In the genomic region with DNA sequence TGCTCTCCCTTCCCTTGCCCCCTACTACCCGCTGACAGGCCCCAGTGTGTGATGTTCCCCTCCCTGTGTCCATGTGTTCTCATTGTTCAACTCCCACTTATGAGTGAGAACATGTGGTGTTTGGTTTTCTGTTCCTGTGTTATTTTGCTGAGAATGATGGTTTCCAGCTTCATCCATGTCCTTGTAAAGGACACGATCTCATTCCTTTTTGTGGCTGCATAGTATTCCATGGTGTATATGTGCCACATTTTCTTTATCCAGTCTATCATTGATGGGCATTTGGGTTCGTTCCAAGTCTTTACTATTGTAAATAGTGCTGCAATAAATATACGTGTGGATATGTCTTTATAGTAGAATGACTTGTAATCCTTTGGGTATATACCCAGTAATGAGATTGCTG, we compare ENCODE assay signal across 13 cellular contexts. TPM values are rescaled to one million over a fixed set of nuclear protein-coding genes. Genes with fewer than 3 reads are reported as not detected.
DNase-seq lines count a peak whose midpoint lies in the region; ATAC-seq, FAIRE-seq and TF ChIP-seq lines count a peak whose summit lies in the region.
"Not testable (repeated sequence)": the region's sequence is repeated elsewhere in the genome, so short reads cannot be mapped to it uniquely, and the experiment has no call there.
"Had no signal": no experiment of that assay in that cellular context is flagged by ENCODE, and none has a peak within 500 bp of the region (broad histone marks: within the 10 kb centered on the region; RNA-seq: fewer than 3 reads in every experiment).

No MANE protein-coding gene starts in this region.

- TF ChIP-seq RAD21 in K562 (CRISPR knock-in tag; conservative IDR thresholded peaks at IDR 0.05 in 1 of 2, IDR thresholded peaks at IDR 0.05 in 1 of 2), result not testable (repeated sequence)

- DNase-seq in DND-41; RWPE2 (ENCODE audit: low spot score); activated CD4-positive, alpha-beta T cell treated with anti-CD3 and anti-CD28 coated beads, Interleukin-2, amount 10 ng/mL, durations not matched to agents 7 days and 5 days; activated naive CD4-positive, alpha-beta T cell treated with anti-CD3 and anti-CD28 coated beads for 36 hours; K562 (ENCODE audit: extremely low read depth in 1 of 4, low spot score in 3 of 4); naive thymus-derived CD4-positive, alpha-beta T cell: not testable (repeated sequence)

- not testable (repeated sequence) for H3K9me3 ChIP-seq in BLaER1 treated with 17β-estradiol and CSF1 and Interleukin-3, amounts not matched to agents 10 nM and 100 nM (replicated peaks in 1 of 11); DND-41 (ENCODE audit: insufficient read depth, low read length, severe bottlenecking); RWPE2 (ENCODE audit: severe bottlenecking); K562 (replicated peaks; ENCODE audit: control insufficient read depth, insufficient read depth, low read depth, low read length); naive thymus-derived CD4-positive, alpha-beta T cell (ENCODE audit: control insufficient read depth in 2 of 3, low read length in 3 of 3)

- H3K4me3 Mint-ChIP-seq in activated CD4-positive, alpha-beta T cell treated with anti-CD3 and anti-CD28 coated beads, Interleukin-2, amount 10 ng/mL, durations not matched to agents 7 days and 5 days; activated naive CD4-positive, alpha-beta T cell treated with anti-CD3 and anti-CD28 coated beads for 36 hours; stimulated activated memory B cell treated with anti-CD40 and anti-IgM and Interleukin-4, amounts not matched to agents 10 μg/mL and 1 μg/mL and 100 μg/mL, for 72 hours: not testable (repeated sequence)
- H3K4me3 Mint-ChIP-seq in naive thymus-derived CD4-positive, alpha-beta T cell, result peak overlapping the region in 4 of 10 donors; percentile 37 to 99 (median 48)

- H3K79me2 ChIP-seq in DND-41 (ENCODE audit: insufficient read depth, low read length); K562 (ENCODE audit: control insufficient read depth, insufficient read depth, low read length): not testable (repeated sequence)

- intact Hi-C loops in activated naive CD4-positive, alpha-beta T cell treated with anti-CD3 and anti-CD28 coated beads for 36 hours (cut with micrococcal nuclease), result loop anchor here (10.0 kb wide), 1 partner anchor 332 kb away; the partner anchor contains the start of gene WIPF2
- intact Hi-C loops in K562 (cut with micrococcal nuclease), result not testable (repeated sequence)
- intact Hi-C loops in naive thymus-derived CD4-positive, alpha-beta T cell (cut with micrococcal nuclease), result loop anchor here in 1 of 2 donors (2.0 to 5.0 kb wide), 2 partner anchors 14 to 224 kb away; no protein-coding TSS in a partner anchor

- H3K36me3 ChIP-seq in BLaER1 treated with 17β-estradiol and CSF1 and Interleukin-3, amounts not matched to agents 10 nM and 100 nM; DND-41 (ENCODE audit: insufficient read depth, low read length); RWPE2 (ENCODE audit: low read depth); K562 (ENCODE audit: control insufficient read depth, insufficient read depth, low read length); naive thymus-derived CD4-positive, alpha-beta T cell (ENCODE audit: control insufficient read depth in 2 of 3, insufficient read depth in 3 of 3, low read length in 3 of 3): not testable (repeated sequence)

- peak overlapping the region in 3 of 11 experiments; percentile 66 to 78 (median 74); a peak in 3 of 22 replicates for H3K9ac ChIP-seq in BLaER1 treated with 17β-estradiol and CSF1 and Interleukin-3, amounts not matched to agents 10 nM and 100 nM
- H3K9ac ChIP-seq in DND-41 (ENCODE audit: low read depth, low read length), result peak overlapping the region; percentile 61
- not testable (repeated sequence) for H3K9ac ChIP-seq in K562 (ENCODE audit: insufficient read depth in 1 of 2, low read depth in 2 of 2, low read length in 2 of 2)

- FAIRE-seq in K562 (lab: Jason Lieb, UNC), result not testable (repeated sequence)

- CTCF ChIA-PET in activated CD4-positive, alpha-beta T cell treated with anti-CD3 and anti-CD28 coated beads, Interleukin-2, amount 10 ng/mL, durations not matched to agents 7 days and 5 days (lab: Charles Lee), result interaction anchor here (3.1 to 21.2 kb wide), 3 partner anchors 8 to 13 kb away, joined by 18 to 317 read pairs (median 41); no protein-coding TSS in a partner anchor
- CTCF ChIA-PET in activated naive CD4-positive, alpha-beta T cell treated with anti-CD3 and anti-CD28 coated beads for 36 hours (lab: Charles Lee), result interaction anchor here (2.0 to 16.6 kb wide), 5 partner anchors 13 to 70 kb away, joined by 9 to 276 read pairs (median 26); partner anchors contain the start of gene CCR7
- CTCF ChIA-PET in K562 (lab: Yijun Ruan, JAX; ENCODE audit: low intra/inter-chr PET ratio), result not testable (repeated sequence)
- CTCF ChIA-PET in naive thymus-derived CD4-positive, alpha-beta T cell (lab: Charles Lee), result interaction anchor here (2.9 kb wide), 1 partner anchor 13 kb away, joined by 17 read pairs; no protein-coding TSS in a partner anchor

- not testable (repeated sequence) for H3K9me3 Mint-ChIP-seq in activated CD4-positive, alpha-beta T cell treated with anti-CD3 and anti-CD28 coated beads, Interleukin-2, amount 10 ng/mL, durations not matched to agents 7 days and 5 days; activated naive CD4-positive, alpha-beta T cell treated with anti-CD3 and anti-CD28 coated beads for 36 hours; naive thymus-derived CD4-positive, alpha-beta T cell; stimulated activated memory B cell treated with anti-CD40 and anti-IgM and Interleukin-4, amounts not matched to agents 10 μg/mL and 1 μg/mL and 100 μg/mL, for 72 hours

- not testable (repeated sequence) for H3K27me3 ChIP-seq in BLaER1 treated with 17β-estradiol and CSF1 and Interleukin-3, amounts not matched to agents 10 nM and 100 nM; DND-41 (ENCODE audit: insufficient read depth, low read length, poor library complexity); RWPE2 (ENCODE audit: insufficient read depth, poor library complexity, severe bottlenecking); K562 (ENCODE audit: control insufficient read depth in 2 of 2, insufficient read depth in 2 of 2, low read length in 2 of 2); naive thymus-derived CD4-positive, alpha-beta T cell (ENCODE audit: control insufficient read depth in 2 of 2, insufficient read depth in 2 of 2, low read length in 2 of 2)

- TF ChIP-seq CTCF in DND-41 (IDR thresholded peaks at IDR 0.05; ENCODE audit: borderline replicate concordance, extremely low read depth, low read length, poor library complexity, severe bottlenecking); RWPE2 (IDR thresholded peaks at IDR 0.05; ENCODE audit: poor library complexity, severe bottlenecking); K562 (IDR thresholded peaks at IDR 0.05 in 2 of 3, conservative IDR thresholded peaks at IDR 0.05 in 1 of 3; ENCODE audit: insufficient read depth in 2 of 3, low read depth in 1 of 3, low read length in 3 of 3): not testable (repeated sequence)

- peak overlapping the region in 6 of 11 experiments; percentile 79 to 99 (median 96); a peak in 9 of 22 replicates for H3K27ac ChIP-seq in BLaER1 treated with 17β-estradiol and CSF1 and Interleukin-3, amounts not matched to agents 10 nM and 100 nM
- H3K27ac ChIP-seq in DND-41 (ENCODE audit: low read length) (peak overlapping the region; percentile 96), RWPE2 (ENCODE audit: poor library complexity, severe bottlenecking) (peak overlapping the region; percentile 71)
- not testable (repeated sequence) for H3K27ac ChIP-seq in K562 (ENCODE audit: extremely low read depth, low read depth, low read length); naive thymus-derived CD4-positive, alpha-beta T cell (ENCODE audit: low read depth, low read length)

- not testable (repeated sequence) for ATAC-seq in DND-41 (ENCODE audit: insufficient read depth, low read depth); RWPE2 (ENCODE audit: low read depth); K562; naive thymus-derived CD4-positive, alpha-beta T cell; stimulated activated memory B cell treated with anti-CD40 and anti-IgM and Interleukin-4, amounts not matched to agents 10 μg/mL and 1 μg/mL and 100 μg/mL, for 72 hours

- H3K27me3 Mint-ChIP-seq in activated CD4-positive, alpha-beta T cell treated with anti-CD3 and anti-CD28 coated beads, Interleukin-2, amount 10 ng/mL, durations not matched to agents 7 days and 5 days; activated naive CD4-positive, alpha-beta T cell treated with anti-CD3 and anti-CD28 coated beads for 36 hours (ENCODE audit: low read depth); naive thymus-derived CD4-positive, alpha-beta T cell; stimulated activated memory B cell treated with anti-CD40 and anti-IgM and Interleukin-4, amounts not matched to agents 10 μg/mL and 1 μg/mL and 100 μg/mL, for 72 hours: not testable (repeated sequence)

- not testable (repeated sequence) for H3K9me1 ChIP-seq in K562 (ENCODE audit: control insufficient read depth, insufficient read depth, low read length)

- H3K27ac Mint-ChIP-seq in activated CD4-positive, alpha-beta T cell treated with anti-CD3 and anti-CD28 coated beads, Interleukin-2, amount 10 ng/mL, durations not matched to agents 7 days and 5 days, result peak overlapping the region; percentile 20
- peak overlapping the region; percentile 37 for H3K27ac Mint-ChIP-seq in activated naive CD4-positive, alpha-beta T cell treated with anti-CD3 and anti-CD28 coated beads for 36 hours
- peak overlapping the region in 8 of 9 donors; percentile 70 to 100 (median 84) for H3K27ac Mint-ChIP-seq in naive thymus-derived CD4-positive, alpha-beta T cell
- H3K27ac Mint-ChIP-seq in stimulated activated memory B cell treated with anti-CD40 and anti-IgM and Interleukin-4, amounts not matched to agents 10 μg/mL and 1 μg/mL and 100 μg/mL, for 72 hours, result peak overlapping the region; percentile 89

- POLR2A ChIA-PET in activated CD4-positive, alpha-beta T cell treated with anti-CD3 and anti-CD28 coated beads, Interleukin-2, amount 10 ng/mL, durations not matched to agents 7 days and 5 days (lab: Charles Lee), result not testable (repeated sequence)
- POLR2A ChIA-PET in K562 (lab: Yijun Ruan, JAX), result interaction anchor here (1.0 kb wide), 1 partner anchor 8 kb away, joined by 4 read pairs; no protein-coding TSS in a partner anchor
- POLR2A ChIA-PET in naive thymus-derived CD4-positive, alpha-beta T cell (lab: Charles Lee), result interaction anchor here (1.0 to 45.4 kb wide), 8 partner anchors 1 to 219 kb away, joined by 4 to 2132 read pairs (median 8); partner anchors contain the start of gene CCR7

- TF ChIP-seq POLR2A in K562 (conservative IDR thresholded peaks at IDR 0.05), result not testable (repeated sequence)

- in situ Hi-C loops in K562 (cut with MboI), result not testable (repeated sequence)

- H3K4me3 ChIP-seq in BLaER1 treated with 17β-estradiol and CSF1 and Interleukin-3, amounts not matched to agents 10 nM and 100 nM; DND-41 (ENCODE audit: low read depth in 1 of 2, low read length in 2 of 2); RWPE2 (ENCODE audit: severe bottlenecking); K562; naive thymus-derived CD4-positive, alpha-beta T cell (ENCODE audit: low read length): not testable (repeated sequence)

- H3K4me1 Mint-ChIP-seq in activated CD4-positive, alpha-beta T cell treated with anti-CD3 and anti-CD28 coated beads, Interleukin-2, amount 10 ng/mL, durations not matched to agents 7 days and 5 days, result peaks cover 84% of the 10 kb centered on the region
- H3K4me1 Mint-ChIP-seq in activated naive CD4-positive, alpha-beta T cell treated with anti-CD3 and anti-CD28 coated beads for 36 hours (ENCODE audit: low read depth), result peaks cover 87% of the 10 kb centered on the region
- peaks cover 52 to 94% (median 89%) of the 10 kb centered on the region in 7 donors for H3K4me1 Mint-ChIP-seq in naive thymus-derived CD4-positive, alpha-beta T cell
- peaks cover 73% of the 10 kb centered on the region for H3K4me1 Mint-ChIP-seq in stimulated activated memory B cell treated with anti-CD40 and anti-IgM and Interleukin-4, amounts not matched to agents 10 μg/mL and 1 μg/mL and 100 μg/mL, for 72 hours

- WGBS in K562 (ENCODE audit: insufficient coverage, low coverage, missing lambda C conversion rate), result 37% methylated on average over 4 of the region's 4 CpGs

- not testable (repeated sequence) for H2AFZ ChIP-seq in DND-41 (ENCODE audit: low read depth, low read length); K562 (ENCODE audit: low read depth, low read length)

- peaks cover 22% of the 10 kb centered on the region for H3K36me3 Mint-ChIP-seq in activated CD4-positive, alpha-beta T cell treated with anti-CD3 and anti-CD28 coated beads, Interleukin-2, amount 10 ng/mL, durations not matched to agents 7 days and 5 days (ENCODE audit: low read depth)
- H3K36me3 Mint-ChIP-seq in activated naive CD4-positive, alpha-beta T cell treated with anti-CD3 and anti-CD28 coated beads for 36 hours (ENCODE audit: low read depth); stimulated activated memory B cell treated with anti-CD40 and anti-IgM and Interleukin-4, amounts not matched to agents 10 μg/mL and 1 μg/mL and 100 μg/mL, for 72 hours: not testable (repeated sequence)
- H3K36me3 Mint-ChIP-seq in naive thymus-derived CD4-positive, alpha-beta T cell, result peaks cover 0 to 10% (median 0%) of the 10 kb centered on the region in 5 donors

- not testable (repeated sequence) for H4K20me1 ChIP-seq in BLaER1 treated with 17β-estradiol and CSF1 and Interleukin-3, amounts not matched to agents 10 nM and 100 nM; DND-41 (ENCODE audit: insufficient read depth, low read length); K562 (replicated peaks; ENCODE audit: control insufficient read depth, insufficient read depth, low read length)

- not testable (repeated sequence) for BruUV-seq in K562 (replicated peaks; lab: Mats Ljungman, UMichigan)

- peak overlapping the region in 7 of 11 experiments; percentile 89 to 99 (median 98); a peak in 9 of 22 replicates for H3K4me2 ChIP-seq in BLaER1 treated with 17β-estradiol and CSF1 and Interleukin-3, amounts not matched to agents 10 nM and 100 nM
- H3K4me2 ChIP-seq in DND-41 (ENCODE audit: insufficient read depth, low read length); K562 (ENCODE audit: insufficient read depth, low read length): not testable (repeated sequence)

- TF ChIP-seq EP300 in K562 (IDR thresholded peaks at IDR 0.05; ENCODE audit: low read length), result not testable (repeated sequence)

- peaks cover 71 to 92% (median 87%) of the 10 kb centered on the region in 10 experiments for H3K4me1 ChIP-seq in BLaER1 treated with 17β-estradiol and CSF1 and Interleukin-3, amounts not matched to agents 10 nM and 100 nM
- H3K4me1 ChIP-seq in DND-41 (ENCODE audit: insufficient read depth, low read length) (peaks cover 87% of the 10 kb centered on the region), RWPE2 (ENCODE audit: insufficient read depth, poor library complexity, severe bottlenecking) (peaks cover 46% of the 10 kb centered on the region), K562 (replicated peaks in 1 of 2; ENCODE audit: control insufficient read depth in 2 of 2, insufficient read depth in 2 of 2, low read length in 2 of 2) (peaks cover 13 to 20% of the 10 kb centered on the region in 2 experiments; a peak in 4 of 5 replicates)
- peaks cover 59 to 86% of the 10 kb centered on the region in 2 donors for H3K4me1 ChIP-seq in naive thymus-derived CD4-positive, alpha-beta T cell (ENCODE audit: control insufficient read depth in 2 of 2, insufficient read depth in 2 of 2, low read length in 2 of 2)

RNA-seq across cellular contexts. Expression of gene CCR7, which starts 18.8 kb away (rescaled TPM):
- total RNA-seq in activated CD4-positive, alpha-beta T cell treated with anti-CD3 and anti-CD28 coated beads, Interleukin-2, amount 10 ng/mL, durations not matched to agents 7 days and 5 days, result 100 to 1,000 TPM; 281 to 323 TPM
- 100 to 1,000 TPM; 150 to 156 TPM for total RNA-seq in activated naive CD4-positive, alpha-beta T cell treated with anti-CD3 and anti-CD28 coated beads for 36 hours
- 0.62 and 2.8 TPM in 2 replicates for total RNA-seq in K562 (2011; cell fraction: chromatin; rRNA removed; ENCODE audit: low replicate concordance)
- 1.6 and 2.2 TPM in 2 replicates for total RNA-seq in K562 (2011; cell fraction: nucleolus; rRNA removed)
- 1.1 and 1.2 TPM in 2 replicates for total RNA-seq in K562 (2011; cell fraction: nucleoplasm; rRNA removed)
- 0.14 and 0.33 TPM in 2 replicates for total RNA-seq in K562 (2014; rRNA removed)
- total RNA-seq in K562 (2014; rRNA removed; fragmentation: Illumina TruSeq; extraction: Trizol), result 0.13 and 0.22 TPM in 2 replicates
- 0.30 and 0.51 TPM in 2 replicates for total RNA-seq in K562 (2015; rRNA removed; fragmentation: Illumina TruSeq; extraction: Trizol)
- 1.1 and 1.3 TPM in 2 replicates for total RNA-seq in K562 (2021)
- 0.46 and 1.4 TPM in 2 replicates for polyA plus RNA-seq in K562 (2011; rRNA removed)
- 0.83 and 6.2 TPM in 2 replicates for polyA plus RNA-seq in K562 (2011; cell fraction: cytosol; rRNA removed)
- 0.28 and 2.5 TPM in 2 replicates for polyA plus RNA-seq in K562 (2011; cell fraction: nucleus; rRNA removed)
- 0.48 and 2.1 TPM in 2 replicates for polyA plus RNA-seq in K562 (2012)
- polyA plus RNA-seq in K562 (2014; fragmentation: Illumina TruSeq; extraction: Trizol), result 0.48 and 0.73 TPM in 2 replicates
- 1 to 10 TPM in 1 of 2 experiments, under 1 TPM in 1; 0.58 to 1.0 TPM for polyA plus RNA-seq in K562 (2014; fragmentation: Nextera tagmentation; extraction: Ambion mirVana)
- polyA plus RNA-seq in K562 (2014; rRNA removed), result 0.32 and 0.56 TPM in 2 replicates
- 1.1 and 4.7 TPM in 2 replicates for polyA minus RNA-seq in K562 (2011; rRNA and poly(A)+ RNA removed)
- 1.3 TPM in 1 of 2 replicates, not detected in the other for polyA minus RNA-seq in K562 (2011; cell fraction: cytosol; rRNA and poly(A)+ RNA removed)
- polyA minus RNA-seq in K562 (2011; cell fraction: nucleus; rRNA and poly(A)+ RNA removed), result 0.67 and 1.5 TPM in 2 replicates
- 100 to 1,000 TPM; 153 to 675 (median 262) TPM for total RNA-seq in naive thymus-derived CD4-positive, alpha-beta T cell
- 1,000 to 10,000 TPM; 1,350 to 2,301 TPM for polyA plus RNA-seq in naive thymus-derived CD4-positive, alpha-beta T cell
- total RNA-seq: Calu3, NCI-H460, PC-9, RPMI7951 had no signal

RNA-seq across cellular contexts. Expression of gene TNS4, which starts 45.1 kb away (rescaled TPM):
- 1 to 10 TPM; 3.5 to 3.7 TPM for total RNA-seq in activated CD4-positive, alpha-beta T cell treated with anti-CD3 and anti-CD28 coated beads, Interleukin-2, amount 10 ng/mL, durations not matched to agents 7 days and 5 days
- 1 to 10 TPM; 4.7 to 5.9 TPM for total RNA-seq in activated naive CD4-positive, alpha-beta T cell treated with anti-CD3 and anti-CD28 coated beads for 36 hours
- total RNA-seq in K562 (2011; cell fraction: chromatin; rRNA removed; ENCODE audit: low replicate concordance), result 2.1 and 5.8 TPM in 2 replicates
- 1.4 and 1.7 TPM in 2 replicates for total RNA-seq in K562 (2011; cell fraction: nucleolus; rRNA removed)
- total RNA-seq in K562 (2011; cell fraction: nucleoplasm; rRNA removed), result 2.7 and 2.8 TPM in 2 replicates
- total RNA-seq in K562 (2014; rRNA removed) (0.18 and 0.24 TPM in 2 replicates), K562 (2014; rRNA removed; fragmentation: Illumina TruSeq; extraction: Trizol) (0.06 and 0.11 TPM in 2 replicates), K562 (2015; rRNA removed; fragmentation: Illumina TruSeq; extraction: Trizol) (not detected in 2 replicates), K562 (2021) (0.73 and 0.78 TPM in 2 replicates)
- polyA plus RNA-seq in K562 (2011; rRNA removed) (0.15 and 0.53 TPM in 2 replicates), K562 (2014; fragmentation: Illumina TruSeq; extraction: Trizol) (0.54 and 0.61 TPM in 2 replicates), K562 (2014; fragmentation: Nextera tagmentation; extraction: Ambion mirVana) (under 1 TPM; 0.04 to 0.07 TPM), K562 (2014; rRNA removed) (0.29 and 0.40 TPM in 2 replicates)
- 0.09 and 0.89 TPM in 2 replicates for polyA plus RNA-seq in K562 (2011; cell fraction: cytosol; rRNA removed)
- 0.38 and 4.1 TPM in 2 replicates for polyA plus RNA-seq in K562 (2011; cell fraction: nucleus; rRNA removed)
- 0.49 and 1.4 TPM in 2 replicates for polyA plus RNA-seq in K562 (2012)
- 1.1 TPM in 1 of 2 replicates, not detected in the other for polyA minus RNA-seq in K562 (2011; rRNA and poly(A)+ RNA removed)
- 1.1 TPM in 1 of 2 replicates, not detected in the other for polyA minus RNA-seq in K562 (2011; cell fraction: cytosol; rRNA and poly(A)+ RNA removed)
- 0.22 and 2.7 TPM in 2 replicates for polyA minus RNA-seq in K562 (2011; cell fraction: nucleus; rRNA and poly(A)+ RNA removed)
- total RNA-seq in naive thymus-derived CD4-positive, alpha-beta T cell, result 10 to 100 TPM in 1 of 5 experiments, 1 to 10 TPM in 2, not detected in 2; 1.2 to 10.3 (median 1.3) TPM
- polyA plus RNA-seq in naive thymus-derived CD4-positive, alpha-beta T cell, result not detected
- total RNA-seq: A673, RPMI7951 had no signal

Comparison
In these comparisons a context has a peak if more than half of its experiments do, and no peak if none do; other contexts are left out.
1. H3K27ac Mint-ChIP-seq: peak in every context shown above with its lines; median percentile 89 in stimulated activated memory B cell treated with anti-CD40 and anti-IgM and Interleukin-4, amounts not matched to agents 10 μg/mL and 1 μg/mL and 100 μg/mL, for 72 hours; 84 in naive thymus-derived CD4-positive, alpha-beta T cell; 37 in activated naive CD4-positive, alpha-beta T cell treated with anti-CD3 and anti-CD28 coated beads for 36 hours; 20 in activated CD4-positive, alpha-beta T cell treated with anti-CD3 and anti-CD28 coated beads, Interleukin-2, amount 10 ng/mL, durations not matched to agents 7 days and 5 days.
2. RNA of gene CCR7, which starts 18.8 kb away (total RNA-seq): 281 to 323 TPM in activated CD4-positive, alpha-beta T cell treated with anti-CD3 and anti-CD28 coated beads, Interleukin-2, amount 10 ng/mL, durations not matched to agents 7 days and 5 days, 153 to 675 TPM in naive thymus-derived CD4-positive, alpha-beta T cell and 150 to 156 TPM in activated naive CD4-positive, alpha-beta T cell treated with anti-CD3 and anti-CD28 coated beads for 36 hours; 0.13 to 2.8 TPM in K562; every median in the first group is over 10 times any median in the second.